Comparison of ENCODE assay signal across 8 cellular contexts in genomic region chr4:158209825-158210807, GRCh38. TPM values are rescaled to one million over a fixed set of nuclear protein-coding genes. Genes with fewer than 3 reads are reported as not detected.
A peak's percentile ranks its signal among the peaks of the same experiment; 100 is the strongest.
DNase-seq lines count a peak whose midpoint lies in the region; ATAC-seq and TF ChIP-seq lines count a peak whose summit lies in the region.

TMEM144 (plus strand) TSS chr4:158210486; CDS start chr4:158212668, 2,182 bp downstream.

- in situ Hi-C loops in Caki2 (cut with HindIII; ENCODE audit: low pct_unique_long_range_greater_than_20kb, low sequenced_read_pairs) = no loop called here

- H3K27ac ChIP-seq in breast epithelium (peak within 1 kb of the TSS; percentile 96), iPS-20b (ENCODE audit: low read length) (no peak within 1 kb of the TSS), sigmoid colon (peak within 1 kb of the TSS; percentile 84 to 87 (median 87))

- no peak within 1 kb of the TSS for H3K27ac Mint-ChIP-seq in T-helper 1 cell treated with Interleukin-12 subunit alpha and Interleukin-12 subunit beta and Interleukin-4 antibody, amounts not matched to agents 30 μg/mL and 1 μg/mL, for 36 hours

- H3K36me3 Mint-ChIP-seq in T-helper 1 cell treated with Interleukin-12 subunit alpha and Interleukin-12 subunit beta and Interleukin-4 antibody, amounts not matched to agents 30 μg/mL and 1 μg/mL, for 36 hours (ENCODE audit: low read depth) = no peaks in the 10 kb centered on the region

- TF ChIP-seq EP300 in sigmoid colon (IDR thresholded peaks at IDR 0.05) = peak in 1 of 4 donors; percentile 41

- H3K9me3 Mint-ChIP-seq in T-helper 1 cell treated with Interleukin-12 subunit alpha and Interleukin-12 subunit beta and Interleukin-4 antibody, amounts not matched to agents 30 μg/mL and 1 μg/mL, for 36 hours = no peaks in the 10 kb centered on the region

- intact Hi-C loops in breast epithelium (cut with DNase I; ENCODE audit: low total_unique reads) (no loop called here), sigmoid colon (cut with DNase I) (loop anchor here (5.0 kb wide), 1 partner anchor 42 kb away; no protein-coding TSS in a partner anchor)

- peaks cover 34% of the 10 kb centered on the region for H3K27me3 Mint-ChIP-seq in T-helper 1 cell treated with Interleukin-12 subunit alpha and Interleukin-12 subunit beta and Interleukin-4 antibody, amounts not matched to agents 30 μg/mL and 1 μg/mL, for 36 hours (ENCODE audit: low read depth)

- no peaks in the 10 kb centered on the region for H3K36me3 ChIP-seq in breast epithelium
- H3K36me3 ChIP-seq in iPS-20b (ENCODE audit: insufficient read depth, low read depth, low read length) = no peaks in the 10 kb centered on the region
- H3K36me3 ChIP-seq in sigmoid colon = no peaks in the 10 kb centered on the region

- H3K4me1 ChIP-seq in breast epithelium (peaks cover 0 to 3% of the 10 kb centered on the region in 2 donors), iPS-20b (ENCODE audit: insufficient read depth, low read length) (peaks cover 6% of the 10 kb centered on the region), sigmoid colon (peaks cover 0 to 10% (median 7%) of the 10 kb centered on the region in 4 donors)

- peak; percentile 32 for TF ChIP-seq POLR2A in breast epithelium (IDR thresholded peaks at IDR 0.05)
- peak; percentile 30 to 62 for TF ChIP-seq POLR2A in sigmoid colon (IDR thresholded peaks at IDR 0.05)

- WGBS in sigmoid colon, 2 donors = 10 to 12% methylated on average over 34 of the region's 34 CpGs

- peak within 1 kb of the TSS; percentile 37 to 67 (median 53) for H3K4me3 ChIP-seq in breast epithelium
- peak within 1 kb of the TSS; percentile 85 for H3K4me3 ChIP-seq in iPS-20b (ENCODE audit: low read length)
- H3K4me3 ChIP-seq in sigmoid colon = peak within 1 kb of the TSS; percentile 21 to 45 (median 44)

- H3K9me3 ChIP-seq in breast epithelium (no peaks in the 10 kb centered on the region), iPS-20b (ENCODE audit: insufficient read depth, low read depth, low read length) (no peaks in the 10 kb centered on the region), sigmoid colon (no peaks in the 10 kb centered on the region)

- TF ChIP-seq CTCF in breast epithelium (IDR thresholded peaks at IDR 0.05) (no peak), sigmoid colon (IDR thresholded peaks at IDR 0.05) (no peak)

- H3K4me3 Mint-ChIP-seq in T-helper 1 cell treated with Interleukin-12 subunit alpha and Interleukin-12 subunit beta and Interleukin-4 antibody, amounts not matched to agents 30 μg/mL and 1 μg/mL, for 36 hours = peak within 1 kb of the TSS; percentile 76

- DNase-seq in Caki2 (ENCODE audit: low read depth) (peak; percentile 99), HS-27A (ENCODE audit: low read depth) (peak; percentile 45), breast epithelium (ENCODE audit: low spot score in 2 of 2) (peak; percentile 90 to 94), sigmoid colon (peak; percentile 96)
- DNase-seq in effector CD4-positive, alpha-beta T cell = no peak

- no peaks in the 10 kb centered on the region for H3K27me3 ChIP-seq in breast epithelium
- no peaks in the 10 kb centered on the region for H3K27me3 ChIP-seq in iPS-20b (ENCODE audit: insufficient read depth, low read length)
- no peaks in the 10 kb centered on the region for H3K27me3 ChIP-seq in sigmoid colon

- H3K4me1 Mint-ChIP-seq in T-helper 1 cell treated with Interleukin-12 subunit alpha and Interleukin-12 subunit beta and Interleukin-4 antibody, amounts not matched to agents 30 μg/mL and 1 μg/mL, for 36 hours (ENCODE audit: low read depth) = peaks cover 16% of the 10 kb centered on the region

- peak within 1 kb of the TSS; percentile 84 for H3K9ac ChIP-seq in iPS-20b (ENCODE audit: low read depth, low read length)

- peak; percentile 91 for ATAC-seq in GM21381 (IDR thresholded peaks at IDR 0.05; ENCODE audit: unreplicated experiment)

RNA-seq across cellular contexts. Expression of gene TMEM144, which starts in this region (rescaled TPM):
- total RNA-seq in Caki2 (2014; rRNA removed; shearing (Covaris generic); ENCODE audit: low replicate concordance) = 17.0 and 25.4 TPM in 2 replicates
- 10 to 100 TPM; 14.7 to 50.1 (median 44.2) TPM for total RNA-seq in breast epithelium
- 10 to 100 TPM in 1 of 4 donors, 1 to 10 TPM in 3; 3.5 to 12.1 (median 8.0) TPM for total RNA-seq in sigmoid colon
- polyA plus RNA-seq in sigmoid colon = 1 to 10 TPM; 6.0 to 7.9 (median 6.4) TPM
